16 cellular contexts compared by ENCODE assay signal in genomic region chrX:35076061-35076460, GRCh38.
"Had no signal": no experiment of that assay in that cellular context is flagged by ENCODE, and none has a peak within 500 bp of the region (broad histone marks: within the 10 kb centered on the region; RNA-seq: fewer than 3 reads in every experiment).

No MANE protein-coding gene starts in this region.

- ATAC-seq: activated CD8-positive, alpha-beta T cell treated with anti-CD3 and anti-CD28 coated beads, Interleukin-2, amount 10 ng/mL, durations not matched to agents 7 days and 5 days; lower lobe of right lung; naive thymus-derived CD4-positive, alpha-beta T cell; stimulated activated naive CD8-positive, alpha-beta T cell treated with anti-CD3 and anti-CD28 coated beads, Interleukin-15, amount 100 ng/mL, for 72 hours had no signal

- H3K27ac ChIP-seq: lower lobe of right lung, neutrophil, testis, VCaP had no signal

- H3K27me3 ChIP-seq: neutrophil, testis had no signal

- DNase-seq: activated CD4-positive, alpha-beta T cell treated with anti-CD3 and anti-CD28 coated beads for 4 hours; activated CD8-positive, alpha-beta memory T cell treated with anti-CD3 and anti-CD28 coated beads, Interleukin-2, amount 50 U/mL, for 48 hours; activated CD8-positive, alpha-beta T cell treated with anti-CD3 and anti-CD28 coated beads, Interleukin-2, amount 10 ng/mL, durations not matched to agents 7 days and 5 days; activated naive CD4-positive, alpha-beta T cell; immature natural killer cell; lower lobe of right lung; naive thymus-derived CD4-positive, alpha-beta T cell; posterior cingulate gyrus; stimulated activated CD4-positive, alpha-beta T cell treated with anti-CD3 and anti-CD28 coated beads, Interleukin-15, amount 100 ng/mL, for 24 hours; stimulated activated CD4-positive, alpha-beta T cell treated with anti-CD3 and anti-CD28 coated beads, Interleukin-4, amount 100 ng/mL, for 24 hours; stimulated activated naive CD8-positive, alpha-beta T cell treated with anti-CD3 and anti-CD28 coated beads, Interleukin-15, amount 100 ng/mL, for 72 hours; T1000; testis had no signal

- H3K36me3 ChIP-seq: lower lobe of right lung, neutrophil had no signal

- H3K4me3 ChIP-seq: lower lobe of right lung, testis had no signal

- FAIRE-seq: colon had no signal
